20 cellular contexts compared by ENCODE assay signal in genomic region chr17:4032245-4032644, GRCh38.
DNase-seq lines count a peak whose midpoint lies in the region; ATAC-seq and TF ChIP-seq lines count a peak whose summit lies in the region.
"Had no signal": no experiment of that assay in that cellular context is flagged by ENCODE, and none has a peak within 500 bp of the region (broad histone marks: within the 10 kb centered on the region; RNA-seq: fewer than 3 reads in every experiment).

No MANE protein-coding gene starts in this region.

- H2BK15ac ChIP-seq in mesenchymal stem cell (ENCODE audit: low read depth, poor library complexity, severe bottlenecking) = no peak overlapping the region
- no peak overlapping the region for H2BK15ac ChIP-seq in mesendoderm (replicated peaks; ENCODE audit: low read depth)

- peaks cover 14% of the 10 kb centered on the region for H3K79me1 ChIP-seq in mesenchymal stem cell (replicated peaks; ENCODE audit: low read length, poor library complexity, severe bottlenecking)
- no peaks in the 10 kb centered on the region for H3K79me1 ChIP-seq in mesendoderm (ENCODE audit: low read length)

- H4K8ac ChIP-seq in mesenchymal stem cell (ENCODE audit: low read length) (no peak overlapping the region), mesendoderm (ENCODE audit: low read depth, low read length) (no peak overlapping the region)

- no peak for ATAC-seq in stimulated activated effector memory CD8-positive, alpha-beta T cell treated with anti-CD3 and anti-CD28 coated beads, Interleukin-12 subunit alpha, Interleukin-12 subunit beta, amount 100 ng/mL, for 72 hours
- ATAC-seq in GM21367 (IDR thresholded peaks at IDR 0.05; ENCODE audit: unreplicated experiment) (no peak), GM21723 (IDR thresholded peaks at IDR 0.05; ENCODE audit: unreplicated experiment) (no peak)
- ATAC-seq: CD8-positive, alpha-beta T cell had no signal

- H3K9me3 ChIP-seq in adrenal gland (replicated peaks in 1 of 3) = peaks cover 0 to 7% (median 0%) of the 10 kb centered on the region in 3 donors
- peaks cover 35% of the 10 kb centered on the region for H3K9me3 ChIP-seq in mesenchymal stem cell (ENCODE audit: control insufficient read depth, low read length)

- H2AFZ ChIP-seq in mesenchymal stem cell (ENCODE audit: low read depth, low read length) = peak overlapping the region; percentile 15
- H2AFZ ChIP-seq: GM23248 had no signal

- DNase-seq in adrenal gland (peak in 2 of 7 donors; percentile 33 to 55), mesenchymal stem cell (no peak), mesendoderm (no peak)
- DNase-seq in stimulated activated effector memory CD8-positive, alpha-beta T cell treated with anti-CD3 and anti-CD28 coated beads, Interleukin-12 subunit alpha, Interleukin-12 subunit beta, amount 100 ng/mL, for 72 hours (ENCODE audit: low spot score in 2 of 2) = no peak
- DNase-seq: Caco-2; CD4-positive, CD25-positive, alpha-beta regulatory T cell; CD8-positive, alpha-beta T cell; DMS 273 treated with DMSO at 0.1 percent for 48 hours; DMS79; EL; GDM1; GM23248; H7; HCEC 1CT had no signal

- H3K4me2 ChIP-seq in mesenchymal stem cell (ENCODE audit: low read length, poor library complexity, severe bottlenecking) = no peak overlapping the region
- H3K4me2 ChIP-seq in mesendoderm (ENCODE audit: low read length) = no peak overlapping the region
- H3K4me2 ChIP-seq: BLaER1 had no signal

- peak overlapping the region; percentile 20 for H3K27ac Mint-ChIP-seq in stimulated activated effector memory CD8-positive, alpha-beta T cell treated with anti-CD3 and anti-CD28 coated beads, Interleukin-12 subunit alpha, Interleukin-12 subunit beta, amount 100 ng/mL, for 72 hours
- H3K27ac Mint-ChIP-seq: CD8-positive, alpha-beta T cell had no signal

- H3K27me3 ChIP-seq in adrenal gland = no peaks in the 10 kb centered on the region
- no peaks in the 10 kb centered on the region for H3K27me3 ChIP-seq in mesenchymal stem cell (ENCODE audit: control insufficient read depth in 1 of 2, insufficient read depth in 1 of 2, low read length in 2 of 2)
- H3K27me3 ChIP-seq in mesendoderm (ENCODE audit: insufficient read depth, low read length, poor library complexity) = no peaks in the 10 kb centered on the region
- H3K27me3 ChIP-seq: BLaER1 had no signal

- no peak for TF ChIP-seq POLR2A in adrenal gland (IDR thresholded peaks at IDR 0.05)

- H2AK5ac ChIP-seq in mesenchymal stem cell (ENCODE audit: low read length, severe bottlenecking) = no peak overlapping the region
- no peak overlapping the region for H2AK5ac ChIP-seq in mesendoderm (ENCODE audit: low read length)

- H3K18ac ChIP-seq in mesenchymal stem cell (ENCODE audit: low read depth in 1 of 2, low read length in 2 of 2) (no peak overlapping the region), mesendoderm (ENCODE audit: low read length) (no peak overlapping the region)

- no peak overlapping the region for H3K4me3 Mint-ChIP-seq in stimulated activated effector memory CD8-positive, alpha-beta T cell treated with anti-CD3 and anti-CD28 coated beads, Interleukin-12 subunit alpha, Interleukin-12 subunit beta, amount 100 ng/mL, for 72 hours
- H3K4me3 Mint-ChIP-seq: B cell; CD4-positive, CD25-positive, alpha-beta regulatory T cell; CD8-positive, alpha-beta T cell had no signal

- H3K4ac ChIP-seq in mesenchymal stem cell (ENCODE audit: low read depth in 1 of 2, low read length in 2 of 2) (no peak overlapping the region), mesendoderm (ENCODE audit: low read depth, low read length) (no peak overlapping the region)

- intact Hi-C loops in adrenal gland (cut with DNase I) = no loop called here

- no peak overlapping the region for H3K56ac ChIP-seq in mesendoderm (ENCODE audit: low read length)

- H3K4me3 ChIP-seq in adrenal gland (no peak overlapping the region), mesenchymal stem cell (ENCODE audit: insufficient read depth in 1 of 2, low read depth in 1 of 2, low read length in 2 of 2) (no peak overlapping the region), mesendoderm (ENCODE audit: low read length) (no peak overlapping the region)
- H3K4me3 ChIP-seq: BLaER1, GM12878, GM23248 had no signal

- H3K27ac ChIP-seq in adrenal gland (peak overlapping the region in 3 of 5 donors; percentile 12 to 27 (median 26)), mesenchymal stem cell (ENCODE audit: low read length, poor library complexity, severe bottlenecking) (no peak overlapping the region), mesendoderm (ENCODE audit: low read depth, low read length) (no peak overlapping the region)
- H3K27ac ChIP-seq: BLaER1, C4-2B, GM23248 had no signal

- no peak overlapping the region for H2BK5ac ChIP-seq in mesenchymal stem cell (ENCODE audit: low read depth, low read length, poor library complexity, severe bottlenecking)
- H2BK5ac ChIP-seq in mesendoderm (ENCODE audit: low read length) = no peak overlapping the region

- no peak overlapping the region for H4K91ac ChIP-seq in mesenchymal stem cell (ENCODE audit: low read length)

- H3K9ac ChIP-seq in mesenchymal stem cell (ENCODE audit: low read length) = no peak overlapping the region
- H3K9ac ChIP-seq in mesendoderm (ENCODE audit: low read length) = no peak overlapping the region
- H3K9ac ChIP-seq: BLaER1, GM23248 had no signal

- H3K23ac ChIP-seq in mesenchymal stem cell (ENCODE audit: low read length in 2 of 2) (no peak overlapping the region), mesendoderm (ENCODE audit: low read length) (no peak overlapping the region)

- no peak overlapping the region for H2BK120ac ChIP-seq in mesenchymal stem cell (ENCODE audit: low read depth, low read length)
- H2BK120ac ChIP-seq in mesendoderm (ENCODE audit: low read depth, low read length) = no peak overlapping the region

- no peak overlapping the region for H4K5ac ChIP-seq in mesendoderm (ENCODE audit: low read length)

- peaks cover 0 to 68% of the 10 kb centered on the region in 2 donors for H3K36me3 ChIP-seq in adrenal gland (replicated peaks in 1 of 2)
- H3K36me3 ChIP-seq in mesenchymal stem cell (ENCODE audit: control insufficient read depth in 1 of 2, insufficient read depth in 2 of 2, low read depth in 1 of 2, low read length in 2 of 2) = peaks cover 51 to 91% of the 10 kb centered on the region in 2 experiments
- peaks cover 5% of the 10 kb centered on the region for H3K36me3 ChIP-seq in mesendoderm (ENCODE audit: control insufficient read depth, insufficient read depth, low read length)

- no peak for TF ChIP-seq CTCF in adrenal gland (IDR thresholded peaks at IDR 0.05)

- 41 to 59% (median 50%) methylated on average over 3 of the region's 3 CpGs for WGBS in adrenal gland, 4 donors
- WGBS in mesenchymal stem cell = 97% methylated on average over 3 of the region's 3 CpGs
- WGBS in mesendoderm (ENCODE audit: extremely low coverage, insufficient coverage, low lambda C conversion rate) = no CpG with 5 or more reads among the region's 3 CpGs

- H3K14ac ChIP-seq in mesenchymal stem cell (ENCODE audit: low read length in 2 of 2) = no peak overlapping the region

- H3K4me1 ChIP-seq in adrenal gland (replicated peaks in 1 of 2) (peaks cover 4 to 9% of the 10 kb centered on the region in 2 donors), mesenchymal stem cell (ENCODE audit: control insufficient read depth, insufficient read depth, low read depth, low read length) (peaks cover 2% of the 10 kb centered on the region), mesendoderm (ENCODE audit: control insufficient read depth, low read depth, low read length) (no peaks in the 10 kb centered on the region)
- H3K4me1 ChIP-seq: BLaER1, Caco-2 had no signal

- no peaks in the 10 kb centered on the region for H3K79me2 ChIP-seq in mesendoderm (ENCODE audit: control insufficient read depth, insufficient read depth, low read length)

- peaks cover 100% of the 10 kb centered on the region for H3K36me3 Mint-ChIP-seq in stimulated activated effector memory CD8-positive, alpha-beta T cell treated with anti-CD3 and anti-CD28 coated beads, Interleukin-12 subunit alpha, Interleukin-12 subunit beta, amount 100 ng/mL, for 72 hours

- peaks cover 6% of the 10 kb centered on the region for H3K4me1 Mint-ChIP-seq in stimulated activated effector memory CD8-positive, alpha-beta T cell treated with anti-CD3 and anti-CD28 coated beads, Interleukin-12 subunit alpha, Interleukin-12 subunit beta, amount 100 ng/mL, for 72 hours
- H3K4me1 Mint-ChIP-seq: B cell had no signal

- peaks cover 2% of the 10 kb centered on the region for H3K9me3 Mint-ChIP-seq in stimulated activated effector memory CD8-positive, alpha-beta T cell treated with anti-CD3 and anti-CD28 coated beads, Interleukin-12 subunit alpha, Interleukin-12 subunit beta, amount 100 ng/mL, for 72 hours

- no peak overlapping the region for H2BK12ac ChIP-seq in mesenchymal stem cell (ENCODE audit: low read length in 2 of 2)

Comparison
In these comparisons a context has a peak if more than half of its experiments do, and no peak if none do; other contexts are left out.
1. H3K27ac ChIP-seq: peak in adrenal gland (3 of 5); none in mesenchymal stem cell (single experiment) and mesendoderm (single experiment).